ENCODE assay signal across 8 cellular contexts in genomic region chrX:150486011-150486410, GRCh38.
A peak's percentile ranks its signal among the peaks of the same experiment; 100 is the strongest.
DNase-seq lines count a peak whose midpoint lies in the region; ATAC-seq lines count a peak whose summit lies in the region.

No MANE protein-coding gene starts in this region.

- DNase-seq in DMS53 (lab: John Stamatoyannopoulos, UW) (peak; percentile 77), T follicular helper cell (ENCODE audit: low read depth) (peak; percentile 10), astrocyte of the hippocampus (ENCODE audit: low read depth, low spot score) (peak; percentile 56), iPS-NIHi7 (ENCODE audit: extremely low spot score) (peak; percentile 63), NCI-H187 treated with DMSO at 0.1 percent for 48 hours (lab: John Stamatoyannopoulos, UW) (no peak)
- peak; percentile 53 for DNase-seq in stimulated activated CD4-positive, alpha-beta T cell treated with anti-CD3 and anti-CD28 coated beads, Interleukin-4, amount 100 ng/mL, for 24 hours

- ATAC-seq in HG03159 (IDR thresholded peaks at IDR 0.05; ENCODE audit: unreplicated experiment) (peak; percentile 67), HG02763 (IDR thresholded peaks at IDR 0.05; ENCODE audit: unreplicated experiment) (no peak)
